Comparison of ENCODE assay signal across 1 cellular context in genomic region chr1:211654838-211655787, GRCh38.
TF ChIP-seq lines count a peak whose summit lies in the region.

No MANE protein-coding gene starts in this region.

TF ChIP-seq in K562, 482 proteins besides CTCF, POLR2A, EP300 and RAD21 (continued from another document and continues in another):
- TF ChIP-seq RAD51 (IDR thresholded peaks at IDR 0.05; ENCODE audit: borderline replicate concordance, low read depth) (peak; percentile 19; the same call in 1 of the 2 replicates), NCOA1 (IDR thresholded peaks at IDR 0.05; ENCODE audit: low read depth) (no peak), CTCFL (IDR thresholded peaks at IDR 0.05; ENCODE audit: borderline replicate concordance, insufficient read depth, low read depth, low read length, poor library complexity, severe bottlenecking) (peak; percentile 43), MAZ (CRISPR knock-in tag; conservative IDR thresholded peaks at IDR 0.05 in 1 of 2, IDR thresholded peaks at IDR 0.05 in 1 of 2) (peak; percentile 54 to 88; a peak in 3 of 4 replicates), CTBP1 (IDR thresholded peaks at IDR 0.05; ENCODE audit: borderline replicate concordance) (peak; percentile 61; the same call in 1 of the 2 replicates), GMEB1 (CRISPR knock-in tag; IDR thresholded peaks at IDR 0.05) (no peak), RB1 (IDR thresholded peaks at IDR 0.05; ENCODE audit: low read depth) (0 out of 2 replicates have a peak, but pooled peaks have one; percentile 71), ZNF511 (CRISPR knock-in tag; IDR thresholded peaks at IDR 0.05) (peak; percentile 64; the same call in 1 of the 2 replicates), NCOA2 (IDR thresholded peaks at IDR 0.05; ENCODE audit: partially characterized antibody in 2 of 2) (no peak), ZNF239 (CRISPR knock-in tag; IDR thresholded peaks at IDR 0.05) (no peak), ATF1 (CRISPR knock-in tag; IDR thresholded peaks at IDR 0.05) (no peak), ATF1 (tag; IDR thresholded peaks at IDR 0.05) (peak; percentile 32; the same call in 1 of the 2 replicates), ZC3H11A (IDR thresholded peaks at IDR 0.05; ENCODE audit: low read depth, low read length) (peak; percentile 49; the same call in 1 of the 2 replicates), NEUROD1 (IDR thresholded peaks at IDR 0.05; ENCODE audit: borderline replicate concordance, low read depth, low read length, partially characterized antibody) (peak; percentile 60), KLF16 (IDR thresholded peaks at IDR 0.05) (peak; percentile 57; the same call in 1 of the 2 replicates), SREBF2 (CRISPR knock-in tag; IDR thresholded peaks at IDR 0.05) (no peak), ZNF589 (CRISPR knock-in tag; IDR thresholded peaks at IDR 0.05; ENCODE audit: low read depth) (no peak), TRIM28 (IDR thresholded peaks at IDR 0.05) (0 out of 2 replicates have a peak, but pooled peaks have one; percentile 29), SP1 (CRISPR knock-in tag; IDR thresholded peaks at IDR 0.05) (peak; percentile 56; the same call in 1 of the 2 replicates), MNT (conservative IDR thresholded peaks at IDR 0.05) (no peak; a peak in 1 of 4 replicates), KLF10 (CRISPR knock-in tag; IDR thresholded peaks at IDR 0.05) (no peak), ZNF696 (CRISPR knock-in tag; conservative IDR thresholded peaks at IDR 0.05) (no peak), ZNF785 (CRISPR knock-in tag; IDR thresholded peaks at IDR 0.05) (no peak), CCAR2 (IDR thresholded peaks at IDR 0.05; ENCODE audit: low read depth, low read length) (no peak), ZHX1 (conservative IDR thresholded peaks at IDR 0.05; ENCODE audit: low read length) (peak; percentile 86; the same call in 1 of the 2 replicates), TEAD1 (CRISPR knock-in tag; IDR thresholded peaks at IDR 0.05) (no peak), FOXO4 (CRISPR knock-in tag; IDR thresholded peaks at IDR 0.05) (no peak), ELF4 (CRISPR knock-in tag; IDR thresholded peaks at IDR 0.05) (no peak), MTA2 (IDR thresholded peaks at IDR 0.05; ENCODE audit: low read depth) (no peak), ARHGAP35 (IDR thresholded peaks at IDR 0.05; ENCODE audit: partially characterized antibody) (no peak), SIN3B (IDR thresholded peaks at IDR 0.05; ENCODE audit: low read depth) (0 out of 2 replicates have a peak, but pooled peaks have one; percentile 18)
- TF ChIP-seq, protein P1, sequence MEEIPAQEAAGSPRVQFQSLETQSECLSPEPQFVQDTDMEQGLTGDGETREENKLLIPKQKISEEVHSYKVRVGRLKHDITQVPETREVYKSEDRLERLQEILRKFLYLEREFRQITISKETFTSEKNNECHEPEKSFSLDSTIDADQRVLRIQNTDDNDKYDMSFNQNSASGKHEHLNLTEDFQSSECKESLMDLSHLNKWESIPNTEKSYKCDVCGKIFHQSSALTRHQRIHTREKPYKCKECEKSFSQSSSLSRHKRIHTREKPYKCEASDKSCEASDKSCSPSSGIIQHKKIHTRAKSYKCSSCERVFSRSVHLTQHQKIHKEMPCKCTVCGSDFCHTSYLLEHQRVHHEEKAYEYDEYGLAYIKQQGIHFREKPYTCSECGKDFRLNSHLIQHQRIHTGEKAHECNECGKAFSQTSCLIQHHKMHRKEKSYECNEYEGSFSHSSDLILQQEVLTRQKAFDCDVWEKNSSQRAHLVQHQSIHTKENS (CRISPR knock-in tag; IDR thresholded peaks at IDR 0.05) = no peak
- TF ChIP-seq, protein P2, sequence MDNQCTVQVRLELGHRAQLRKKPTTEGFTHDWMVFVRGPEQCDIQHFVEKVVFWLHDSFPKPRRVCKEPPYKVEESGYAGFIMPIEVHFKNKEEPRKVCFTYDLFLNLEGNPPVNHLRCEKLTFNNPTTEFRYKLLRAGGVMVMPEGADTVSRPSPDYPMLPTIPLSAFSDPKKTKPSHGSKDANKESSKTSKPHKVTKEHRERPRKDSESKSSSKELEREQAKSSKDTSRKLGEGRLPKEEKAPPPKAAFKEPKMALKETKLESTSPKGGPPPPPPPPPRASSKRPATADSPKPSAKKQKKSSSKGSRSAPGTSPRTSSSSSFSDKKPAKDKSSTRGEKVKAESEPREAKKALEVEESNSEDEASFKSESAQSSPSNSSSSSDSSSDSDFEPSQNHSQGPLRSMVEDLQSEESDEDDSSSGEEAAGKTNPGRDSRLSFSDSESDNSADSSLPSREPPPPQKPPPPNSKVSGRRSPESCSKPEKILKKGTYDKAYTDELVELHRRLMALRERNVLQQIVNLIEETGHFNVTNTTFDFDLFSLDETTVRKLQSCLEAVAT (IDR thresholded peaks at IDR 0.05) = 0 out of 4 replicates have a peak, but pooled peaks of 1 of the 2 experiments have one; percentile 23
- TF ChIP-seq, protein P3, sequence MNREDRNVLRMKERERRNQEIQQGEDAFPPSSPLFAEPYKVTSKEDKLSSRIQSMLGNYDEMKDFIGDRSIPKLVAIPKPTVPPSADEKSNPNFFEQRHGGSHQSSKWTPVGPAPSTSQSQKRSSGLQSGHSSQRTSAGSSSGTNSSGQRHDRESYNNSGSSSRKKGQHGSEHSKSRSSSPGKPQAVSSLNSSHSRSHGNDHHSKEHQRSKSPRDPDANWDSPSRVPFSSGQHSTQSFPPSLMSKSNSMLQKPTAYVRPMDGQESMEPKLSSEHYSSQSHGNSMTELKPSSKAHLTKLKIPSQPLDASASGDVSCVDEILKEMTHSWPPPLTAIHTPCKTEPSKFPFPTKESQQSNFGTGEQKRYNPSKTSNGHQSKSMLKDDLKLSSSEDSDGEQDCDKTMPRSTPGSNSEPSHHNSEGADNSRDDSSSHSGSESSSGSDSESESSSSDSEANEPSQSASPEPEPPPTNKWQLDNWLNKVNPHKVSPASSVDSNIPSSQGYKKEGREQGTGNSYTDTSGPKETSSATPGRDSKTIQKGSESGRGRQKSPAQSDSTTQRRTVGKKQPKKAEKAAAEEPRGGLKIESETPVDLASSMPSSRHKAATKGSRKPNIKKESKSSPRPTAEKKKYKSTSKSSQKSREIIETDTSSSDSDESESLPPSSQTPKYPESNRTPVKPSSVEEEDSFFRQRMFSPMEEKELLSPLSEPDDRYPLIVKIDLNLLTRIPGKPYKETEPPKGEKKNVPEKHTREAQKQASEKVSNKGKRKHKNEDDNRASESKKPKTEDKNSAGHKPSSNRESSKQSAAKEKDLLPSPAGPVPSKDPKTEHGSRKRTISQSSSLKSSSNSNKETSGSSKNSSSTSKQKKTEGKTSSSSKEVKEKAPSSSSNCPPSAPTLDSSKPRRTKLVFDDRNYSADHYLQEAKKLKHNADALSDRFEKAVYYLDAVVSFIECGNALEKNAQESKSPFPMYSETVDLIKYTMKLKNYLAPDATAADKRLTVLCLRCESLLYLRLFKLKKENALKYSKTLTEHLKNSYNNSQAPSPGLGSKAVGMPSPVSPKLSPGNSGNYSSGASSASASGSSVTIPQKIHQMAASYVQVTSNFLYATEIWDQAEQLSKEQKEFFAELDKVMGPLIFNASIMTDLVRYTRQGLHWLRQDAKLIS (CRISPR knock-in tag; IDR thresholded peaks at IDR 0.05) = no peak
- TF ChIP-seq, protein P4, sequence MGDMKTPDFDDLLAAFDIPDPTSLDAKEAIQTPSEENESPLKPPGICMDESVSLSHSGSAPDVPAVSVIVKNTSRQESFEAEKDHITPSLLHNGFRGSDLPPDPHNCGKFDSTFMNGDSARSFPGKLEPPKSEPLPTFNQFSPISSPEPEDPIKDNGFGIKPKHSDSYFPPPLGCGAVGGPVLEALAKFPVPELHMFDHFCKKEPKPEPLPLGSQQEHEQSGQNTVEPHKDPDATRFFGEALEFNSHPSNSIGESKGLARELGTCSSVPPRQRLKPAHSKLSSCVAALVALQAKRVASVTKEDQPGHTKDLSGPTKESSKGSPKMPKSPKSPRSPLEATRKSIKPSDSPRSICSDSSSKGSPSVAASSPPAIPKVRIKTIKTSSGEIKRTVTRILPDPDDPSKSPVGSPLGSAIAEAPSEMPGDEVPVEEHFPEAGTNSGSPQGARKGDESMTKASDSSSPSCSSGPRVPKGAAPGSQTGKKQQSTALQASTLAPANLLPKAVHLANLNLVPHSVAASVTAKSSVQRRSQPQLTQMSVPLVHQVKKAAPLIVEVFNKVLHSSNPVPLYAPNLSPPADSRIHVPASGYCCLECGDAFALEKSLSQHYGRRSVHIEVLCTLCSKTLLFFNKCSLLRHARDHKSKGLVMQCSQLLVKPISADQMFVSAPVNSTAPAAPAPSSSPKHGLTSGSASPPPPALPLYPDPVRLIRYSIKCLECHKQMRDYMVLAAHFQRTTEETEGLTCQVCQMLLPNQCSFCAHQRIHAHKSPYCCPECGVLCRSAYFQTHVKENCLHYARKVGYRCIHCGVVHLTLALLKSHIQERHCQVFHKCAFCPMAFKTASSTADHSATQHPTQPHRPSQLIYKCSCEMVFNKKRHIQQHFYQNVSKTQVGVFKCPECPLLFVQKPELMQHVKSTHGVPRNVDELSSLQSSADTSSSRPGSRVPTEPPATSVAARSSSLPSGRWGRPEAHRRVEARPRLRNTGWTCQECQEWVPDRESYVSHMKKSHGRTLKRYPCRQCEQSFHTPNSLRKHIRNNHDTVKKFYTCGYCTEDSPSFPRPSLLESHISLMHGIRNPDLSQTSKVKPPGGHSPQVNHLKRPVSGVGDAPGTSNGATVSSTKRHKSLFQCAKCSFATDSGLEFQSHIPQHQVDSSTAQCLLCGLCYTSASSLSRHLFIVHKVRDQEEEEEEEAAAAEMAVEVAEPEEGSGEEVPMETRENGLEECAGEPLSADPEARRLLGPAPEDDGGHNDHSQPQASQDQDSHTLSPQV (IDR thresholded peaks at IDR 0.05) = peak; percentile 51; the same call in 1 of the 2 replicates
